9 cellular contexts compared by ENCODE assay signal in genomic region chr2:234427081-234428058, GRCh38.
DNase-seq lines count a peak whose midpoint lies in the region; ATAC-seq and FAIRE-seq lines count a peak whose summit lies in the region.
"Had no signal": no experiment of that assay in that cellular context is flagged by ENCODE, and none has a peak within 500 bp of the region (broad histone marks: within the 10 kb centered on the region; RNA-seq: fewer than 3 reads in every experiment).

No MANE protein-coding gene starts in this region.

- peak; percentile 39 for DNase-seq in stimulated activated CD4-positive, alpha-beta T cell treated with anti-CD3 and anti-CD28 coated beads, Interleukin-15, amount 100 ng/mL, for 24 hours
- no peak for DNase-seq in stimulated activated CD4-positive, alpha-beta T cell treated with anti-CD3 and anti-CD28 coated beads, Interleukin-12 subunit alpha, Interleukin-12 subunit beta, amount 100 ng/mL, for 4 hours
- DNase-seq in activated T-cell treated with anti-CD3 and anti-CD28 coated beads, Interleukin-2, amount 50 U/mL, for 72 hours = peak; percentile 27 to 48
- DNase-seq in iPS-NIHi7 (ENCODE audit: extremely low spot score) (peak; percentile 85), urothelium cell line (ENCODE audit: low spot score) (peak; percentile 73), NCI-H1694 (lab: John Stamatoyannopoulos, UW) (no peak), DMS 273 treated with DMSO at 0.1 percent for 48 hours (lab: John Stamatoyannopoulos, UW) (no peak), ureter (ENCODE audit: low spot score) (no peak)
- DNase-seq: GF-D8 had no signal

- FAIRE-seq in urothelium cell line (lab: Jason Lieb, UNC) = no peak

- peak overlapping the region; percentile 94 for H3K27ac Mint-ChIP-seq in activated T-cell treated with anti-CD3 and anti-CD28 coated beads, Interleukin-2, amount 50 U/mL, for 72 hours

- H3K4me3 Mint-ChIP-seq in activated T-cell treated with anti-CD3 and anti-CD28 coated beads, Interleukin-2, amount 50 U/mL, for 72 hours = peak overlapping the region; percentile 76 to 84

- H3K4me1 Mint-ChIP-seq in activated T-cell treated with anti-CD3 and anti-CD28 coated beads, Interleukin-2, amount 50 U/mL, for 72 hours (ENCODE audit: low read depth) = peaks cover 82% of the 10 kb centered on the region

- H3K9me3 Mint-ChIP-seq in activated T-cell treated with anti-CD3 and anti-CD28 coated beads, Interleukin-2, amount 50 U/mL, for 72 hours = peaks cover 0 to 1% of the 10 kb centered on the region in 2 donors

- H3K36me3 Mint-ChIP-seq in activated T-cell treated with anti-CD3 and anti-CD28 coated beads, Interleukin-2, amount 50 U/mL, for 72 hours (ENCODE audit: insufficient read depth in 2 of 2) = no peaks in the 10 kb centered on the region

- ATAC-seq in activated T-cell treated with anti-CD3 and anti-CD28 coated beads, Interleukin-2, amount 50 U/mL, for 72 hours (replicated peaks in 1 of 2) = peak; percentile 9 to 25

- H3K27me3 Mint-ChIP-seq in activated T-cell treated with anti-CD3 and anti-CD28 coated beads, Interleukin-2, amount 50 U/mL, for 72 hours (ENCODE audit: low read depth) = no peaks in the 10 kb centered on the region

Comparison
In these comparisons a context has a peak if more than half of its experiments do, and no peak if none do; other contexts are left out.
1. DNase-seq: peak in stimulated activated CD4-positive, alpha-beta T cell treated with anti-CD3 and anti-CD28 coated beads, Interleukin-15, amount 100 ng/mL, for 24 hours (single experiment), activated T-cell treated with anti-CD3 and anti-CD28 coated beads, Interleukin-2, amount 50 U/mL, for 72 hours (2 of 2), iPS-NIHi7 (single experiment) and urothelium cell line (single experiment); none in stimulated activated CD4-positive, alpha-beta T cell treated with anti-CD3 and anti-CD28 coated beads, Interleukin-12 subunit alpha, Interleukin-12 subunit beta, amount 100 ng/mL, for 4 hours (single experiment), NCI-H1694 (single experiment), DMS 273 treated with DMSO at 0.1 percent for 48 hours (single experiment) and ureter (single experiment).